In genomic region chr7:155002411-155003214, GRCh38 we compare ENCODE assay signal across 8 cellular contexts. TPM values are rescaled to one million over a fixed set of nuclear protein-coding genes. Genes with fewer than 3 reads are reported as not detected.
DNase-seq lines count a peak whose midpoint lies in the region; ATAC-seq, FAIRE-seq and TF ChIP-seq lines count a peak whose summit lies in the region.

TSS of gene PAXIP1 (minus strand) at chr7:155003124. CDS start at chr7:155002929, 195 bp downstream.

- no peaks in the 10 kb centered on the region for H4K20me1 ChIP-seq in keratinocyte (ENCODE audit: control insufficient read depth, extremely low read depth, insufficient read depth, low read length)

- H3K36me3 Mint-ChIP-seq in T-helper 2 cell treated with Interferon-gamma antibody and Interleukin-4, amounts not matched to agents 5 μg/mL and 100 μg/mL, for 36 hours (ENCODE audit: low read depth): peaks cover 11% of the 10 kb centered on the region

- peaks cover 18% of the 10 kb centered on the region for H3K4me1 ChIP-seq in keratinocyte (ENCODE audit: control insufficient read depth, extremely low read depth, insufficient read depth, low read length)

- H3K4me2 ChIP-seq in keratinocyte (ENCODE audit: control insufficient read depth, extremely low read depth, insufficient read depth, low read depth, low read length): peak within 1 kb of the TSS; percentile 96

- peak within 1 kb of the TSS; percentile 84 for H3K9ac ChIP-seq in keratinocyte (ENCODE audit: control insufficient read depth, extremely low read depth, insufficient read depth, low read length)

- CTCF ChIA-PET in GM10248 (lab: Yijun Ruan, JAX): interaction anchor here (0.9 to 2.4 kb wide), 2 partner anchors 75 to 342 kb away, joined by 5 to 10 read pairs; no protein-coding TSS in a partner anchor

- H3K27me3 ChIP-seq in keratinocyte (ENCODE audit: control insufficient read depth, extremely low read depth, insufficient read depth, low read length): no peaks in the 10 kb centered on the region

- POLR2A ChIA-PET in GM10248 (lab: Yijun Ruan, JAX): interaction anchor here (0.7 to 1.0 kb wide), 3 partner anchors 10 to 295 kb away, joined by 3 to 6 read pairs (median 3); partner anchors contain the start of gene INSIG1

- peak within 1 kb of the TSS; percentile 86 to 99 (median 92) for H3K4me3 ChIP-seq in keratinocyte (ENCODE audit: control insufficient read depth in 2 of 3, extremely low read depth in 1 of 3, insufficient read depth in 2 of 3, low read depth in 1 of 3, low read length in 3 of 3)

- peaks cover 11% of the 10 kb centered on the region for H3K4me1 Mint-ChIP-seq in T-helper 2 cell treated with Interferon-gamma antibody and Interleukin-4, amounts not matched to agents 5 μg/mL and 100 μg/mL, for 36 hours (ENCODE audit: low read depth)

- peak within 1 kb of the TSS; percentile 92 for H3K4me3 Mint-ChIP-seq in T-helper 2 cell treated with Interferon-gamma antibody and Interleukin-4, amounts not matched to agents 5 μg/mL and 100 μg/mL, for 36 hours

- peaks cover 3% of the 10 kb centered on the region for H3K9me1 ChIP-seq in keratinocyte (ENCODE audit: control insufficient read depth, extremely low read depth, insufficient read depth, low read length)

- H3K9me3 Mint-ChIP-seq in T-helper 2 cell treated with Interferon-gamma antibody and Interleukin-4, amounts not matched to agents 5 μg/mL and 100 μg/mL, for 36 hours: no peaks in the 10 kb centered on the region

- H3K79me2 ChIP-seq in keratinocyte (ENCODE audit: control insufficient read depth, insufficient read depth, low read length): peaks cover 48% of the 10 kb centered on the region

- peaks cover 0 to 7% of the 10 kb centered on the region in 2 experiments for H3K36me3 ChIP-seq in keratinocyte (ENCODE audit: control insufficient read depth in 2 of 2, extremely low read depth in 1 of 2, insufficient read depth in 2 of 2, low read length in 2 of 2)

- H3K27ac Mint-ChIP-seq in T-helper 2 cell treated with Interferon-gamma antibody and Interleukin-4, amounts not matched to agents 5 μg/mL and 100 μg/mL, for 36 hours: peak within 1 kb of the TSS; percentile 92

- no peak for FAIRE-seq in keratinocyte (lab: Jason Lieb, UNC)

- no peaks in the 10 kb centered on the region for H3K9me3 ChIP-seq in keratinocyte (ENCODE audit: control insufficient read depth, low read depth, low read length)

- ATAC-seq in GM21528 (IDR thresholded peaks at IDR 0.05; ENCODE audit: low FRiP score, unreplicated experiment): peak; percentile 66

- in situ Hi-C loops in T47D (cut with HindIII; ENCODE audit: low pct_unique_long_range_greater_than_20kb, low sequenced_read_pairs): no loop called here

- H3K27me3 Mint-ChIP-seq in T-helper 2 cell treated with Interferon-gamma antibody and Interleukin-4, amounts not matched to agents 5 μg/mL and 100 μg/mL, for 36 hours (ENCODE audit: low read depth): no peaks in the 10 kb centered on the region

- peak within 1 kb of the TSS; percentile 92 for H2AFZ ChIP-seq in keratinocyte (ENCODE audit: control insufficient read depth, low read length)

- TF ChIP-seq CTCF in GM10248 (IDR thresholded peaks at IDR 0.05; ENCODE audit: control extremely low read depth, extremely low read depth, low read depth, missing control alignments): no peak
- no peak for TF ChIP-seq CTCF in keratinocyte (optimal IDR thresholded peaks at IDR 0.05 in 1 of 3, IDR thresholded peaks at IDR 0.05 in 1 of 3, conservative IDR thresholded peaks at IDR 0.05 in 1 of 3; ENCODE audit: extremely low read depth in 1 of 3, insufficient read depth in 2 of 3, low read length in 3 of 3)

- DNase-seq in GM10248 (ENCODE audit: extremely low spot score) (peak; percentile 82), HuH-7 (ENCODE audit: low spot score) (peak; percentile 63), T47D (ENCODE audit: low read depth in 1 of 2, low spot score in 1 of 2) (peak; percentile 47 to 71), keratinocyte (ENCODE audit: low read depth, low spot score) (no peak), DMS114 treated with DMSO at 0.1 percent for 48 hours (lab: John Stamatoyannopoulos, UW; ENCODE audit: unreplicated experiment) (no peak)
- DNase-seq in T-helper 2 cell treated with Interferon-gamma antibody and Interleukin-4, amounts not matched to agents 5 μg/mL and 100 μg/mL, for 36 hours (ENCODE audit: low spot score): no peak
- DNase-seq in stimulated activated CD4-positive, alpha-beta T cell treated with anti-CD3 and anti-CD28 coated beads, Interleukin-15, amount 100 ng/mL, for 24 hours: peak; percentile 74

- peak within 1 kb of the TSS; percentile 69 for H3K27ac ChIP-seq in keratinocyte (ENCODE audit: control insufficient read depth, insufficient read depth, low read length)

- dilution Hi-C loops in keratinocyte (cut with MboI; ENCODE audit: extremely low pct_ligation_motif_present, low sequenced_read_pairs): no loop called here

RNA-seq across cellular contexts. Expression of gene PAXIP1, which starts in this region (rescaled TPM):
- 7.4 to 9.9 TPM (median 9.4 TPM) in 3 replicates for polyA plus RNA-seq in keratinocyte
- 6.4 TPM for polyA plus RNA-seq in keratinocyte (2011; ENCODE audit: low read depth)
- polyA plus RNA-seq in keratinocyte (2011; cell fraction: cytosol; rRNA removed): 6.0 and 6.8 TPM in 2 replicates
- polyA plus RNA-seq in keratinocyte (2011; cell fraction: nucleus; rRNA removed): 18.0 and 18.9 TPM in 2 replicates
- 6.3 and 8.0 TPM in 2 replicates for polyA plus RNA-seq in keratinocyte (2012; ENCODE audit: low replicate concordance)
- 5.2 to 8.2 TPM (median 5.8 TPM) in 3 replicates for polyA minus RNA-seq in keratinocyte
- 2.5 TPM for polyA minus RNA-seq in keratinocyte (2011; cell fraction: cytosol; rRNA and poly(A)+ RNA removed)
- polyA minus RNA-seq in keratinocyte (2011; cell fraction: nucleus; rRNA and poly(A)+ RNA removed): 4.6 and 7.8 TPM in 2 replicates

Comparison
In these comparisons a context has a peak if more than half of its experiments do, and no peak if none do; other contexts are left out.
1. DNase-seq: peak in GM10248 (single experiment), HuH-7 (single experiment), T47D (2 of 2) and stimulated activated CD4-positive, alpha-beta T cell treated with anti-CD3 and anti-CD28 coated beads, Interleukin-15, amount 100 ng/mL, for 24 hours (single experiment); none in T-helper 2 cell treated with Interferon-gamma antibody and Interleukin-4, amounts not matched to agents 5 μg/mL and 100 μg/mL, for 36 hours (single experiment), keratinocyte (single experiment) and DMS114 treated with DMSO at 0.1 percent for 48 hours (single experiment).